Comparison of ENCODE assay signal across 22 cellular contexts in genomic region chr4:7025040-7025602, GRCh38.
"Had no signal": no experiment of that assay in that cellular context is flagged by ENCODE, and none has a peak within 500 bp of the region (broad histone marks: within the 10 kb centered on the region; RNA-seq: fewer than 3 reads in every experiment).

No MANE protein-coding gene starts in this region.

- H3K4me3 Mint-ChIP-seq: nephron; stimulated activated naive B cell treated with anti-CD40 and anti-IgM and Interleukin-4, amounts not matched to agents 10 μg/mL and 1 μg/mL and 100 μg/mL, for 72 hours; stimulated activated naive CD8-positive, alpha-beta T cell treated with anti-CD3 and anti-CD28 coated beads, Interleukin-15, amount 100 ng/mL, for 72 hours had no signal

- DNase-seq: effector memory CD4-positive, alpha-beta T cell; gastrocnemius medialis; glutamatergic neuron; islet precursor cell; mesenchymal stem cell; midbrain; naive B cell; pancreas; stimulated activated CD4-positive, alpha-beta T cell treated with anti-CD3 and anti-CD28 coated beads, Interleukin-2, amount 100 ng/mL, for 24 hours; stimulated activated CD4-positive, alpha-beta T cell treated with anti-CD3 and anti-CD28 coated beads, Interleukin-4, amount 100 ng/mL, for 4 hours; stimulated activated naive B cell treated with anti-CD40 and anti-IgM and Interleukin-4, amounts not matched to agents 10 μg/mL and 1 μg/mL and 100 μg/mL, for 72 hours; stimulated activated naive CD8-positive, alpha-beta T cell treated with anti-CD3 and anti-CD28 coated beads, Interleukin-15, amount 100 ng/mL, for 72 hours; testis; upper lobe of right lung had no signal

- H3K27me3 ChIP-seq: esophagus muscularis mucosa, gastrocnemius medialis, pancreas, testis, tibial nerve, upper lobe of right lung, vagina had no signal

- H3K9me3 ChIP-seq: esophagus muscularis mucosa, gastrocnemius medialis, pancreas, prostate gland, testis, tibial nerve, upper lobe of right lung, vagina had no signal

- ATAC-seq: gastrocnemius medialis; left lobe of liver; pancreas; stimulated activated naive B cell treated with anti-CD40 and anti-IgM and Interleukin-4, amounts not matched to agents 10 μg/mL and 1 μg/mL and 100 μg/mL, for 72 hours; stimulated activated naive CD8-positive, alpha-beta T cell treated with anti-CD3 and anti-CD28 coated beads, Interleukin-15, amount 100 ng/mL, for 72 hours had no signal

- H3K27ac Mint-ChIP-seq: nephron; stimulated activated naive B cell treated with anti-CD40 and anti-IgM and Interleukin-4, amounts not matched to agents 10 μg/mL and 1 μg/mL and 100 μg/mL, for 72 hours; stimulated activated naive CD8-positive, alpha-beta T cell treated with anti-CD3 and anti-CD28 coated beads, Interleukin-15, amount 100 ng/mL, for 72 hours had no signal

- H3K9me3 Mint-ChIP-seq: naive B cell; nephron; stimulated activated naive CD8-positive, alpha-beta T cell treated with anti-CD3 and anti-CD28 coated beads, Interleukin-15, amount 100 ng/mL, for 72 hours had no signal

- H3K4me3 ChIP-seq: esophagus muscularis mucosa, gastrocnemius medialis, lung, pancreas, prostate gland, testis, tibial nerve, upper lobe of right lung, vagina had no signal

- H3K27ac ChIP-seq: epithelial cell of prostate, esophagus muscularis mucosa, gastrocnemius medialis, pancreas, prostate gland, testis, tibial nerve, upper lobe of right lung, vagina had no signal

- H3K4me1 Mint-ChIP-seq: nephron had no signal

- H3K27me3 Mint-ChIP-seq: naive B cell; stimulated activated naive B cell treated with anti-CD40 and anti-IgM and Interleukin-4, amounts not matched to agents 10 μg/mL and 1 μg/mL and 100 μg/mL, for 72 hours; stimulated activated naive CD8-positive, alpha-beta T cell treated with anti-CD3 and anti-CD28 coated beads, Interleukin-15, amount 100 ng/mL, for 72 hours had no signal

- H3K4me1 ChIP-seq: esophagus muscularis mucosa, gastrocnemius medialis, pancreas, prostate gland, testis, tibial nerve, upper lobe of right lung, vagina had no signal
